ENCODE assay signal across 13 cellular contexts in genomic region chr17:75241996-75242460, GRCh38. TPM values are rescaled to one million over a fixed set of nuclear protein-coding genes. Genes with fewer than 3 reads are reported as not detected.
DNase-seq lines count a peak whose midpoint lies in the region; FAIRE-seq and TF ChIP-seq lines count a peak whose summit lies in the region.
"Had no signal": no experiment of that assay in that cellular context is flagged by ENCODE, and none has a peak within 500 bp of the region (broad histone marks: within the 10 kb centered on the region; RNA-seq: fewer than 3 reads in every experiment).

No MANE protein-coding gene starts in this region.

- CTCF ChIA-PET in activated CD4-positive, alpha-beta memory T cell treated with anti-CD3 and anti-CD28 coated beads, Interleukin-2, amount 10 ng/mL, durations not matched to agents 7 days and 5 days (lab: Charles Lee) = interaction anchor here (0.7 to 3.8 kb wide), 9 partner anchors 9 to 280 kb away, joined by 3 to 23 read pairs (median 3); partner anchors contain the start of genes GGA3, MIF4GD, MRPS7 and NT5C

- peaks cover 54% of the 10 kb centered on the region for H3K4me1 Mint-ChIP-seq in activated CD4-positive, alpha-beta memory T cell treated with anti-CD3 and anti-CD28 coated beads, Interleukin-2, amount 10 ng/mL, durations not matched to agents 7 days and 5 days
- H3K4me1 Mint-ChIP-seq in progenitor cell of endocrine pancreas (ENCODE audit: low read depth) = no peaks in the 10 kb centered on the region

- no peak overlapping the region for H3K27ac ChIP-seq in testis
- H3K27ac ChIP-seq: parathyroid adenoma had no signal

- intact Hi-C loops in testis (cut with DNase I; ENCODE audit: low total_unique reads) = no loop called here

- H3K27me3 ChIP-seq in BE2C = no peaks in the 10 kb centered on the region
- H3K27me3 ChIP-seq in testis = no peaks in the 10 kb centered on the region

- no peak for FAIRE-seq in RCC 7860 (lab: Jason Lieb, UNC)
- FAIRE-seq: endometrium, keratinocyte had no signal

- no peaks in the 10 kb centered on the region for H3K27me3 Mint-ChIP-seq in activated CD4-positive, alpha-beta memory T cell treated with anti-CD3 and anti-CD28 coated beads, Interleukin-2, amount 10 ng/mL, durations not matched to agents 7 days and 5 days
- no peaks in the 10 kb centered on the region for H3K27me3 Mint-ChIP-seq in progenitor cell of endocrine pancreas

- no peak for TF ChIP-seq POLR2A in testis (IDR thresholded peaks at IDR 0.05)

- DNase-seq in A172 (ENCODE audit: low spot score) (peak; percentile 33), ELR (ENCODE audit: low read depth) (peak; percentile 71), fibroblast of the aortic adventitia (ENCODE audit: low read depth) (peak; percentile 83), BE2C (no peak), progenitor cell of endocrine pancreas (ENCODE audit: low spot score, unreplicated experiment) (no peak), RCC 7860 (ENCODE audit: low spot score) (no peak), testis (no peak)
- peak; percentile 35 for DNase-seq in activated CD4-positive, alpha-beta memory T cell treated with anti-CD3 and anti-CD28 coated beads, Interleukin-2, amount 10 ng/mL, durations not matched to agents 7 days and 5 days
- DNase-seq: COR-L47, NCI-H510A had no signal

- peak overlapping the region; percentile 94 for H3K27ac Mint-ChIP-seq in activated CD4-positive, alpha-beta memory T cell treated with anti-CD3 and anti-CD28 coated beads, Interleukin-2, amount 10 ng/mL, durations not matched to agents 7 days and 5 days
- no peak overlapping the region for H3K27ac Mint-ChIP-seq in progenitor cell of endocrine pancreas

- TF ChIP-seq CTCF in fibroblast of the aortic adventitia (IDR thresholded peaks at IDR 0.05; ENCODE audit: insufficient read depth, low read length) (no peak), BE2C (IDR thresholded peaks at IDR 0.05; ENCODE audit: low read depth, low read length) (no peak), progenitor cell of endocrine pancreas (IDR thresholded peaks at IDR 0.05; ENCODE audit: unreplicated experiment) (no peak), testis (IDR thresholded peaks at IDR 0.05) (no peak)

- H3K9me3 ChIP-seq in BE2C = no peaks in the 10 kb centered on the region
- H3K9me3 ChIP-seq in testis = no peaks in the 10 kb centered on the region

- POLR2A ChIA-PET in activated CD4-positive, alpha-beta memory T cell treated with anti-CD3 and anti-CD28 coated beads, Interleukin-2, amount 10 ng/mL, durations not matched to agents 7 days and 5 days (lab: Charles Lee) = interaction anchor here (0.9 to 8.8 kb wide), 8 partner anchors 13 to 59 kb away, joined by 3 to 96 read pairs (median 6); partner anchors contain the start of genes GGA3, MIF4GD, MRPS7 and SLC25A19

- H3K9me3 Mint-ChIP-seq in activated CD4-positive, alpha-beta memory T cell treated with anti-CD3 and anti-CD28 coated beads, Interleukin-2, amount 10 ng/mL, durations not matched to agents 7 days and 5 days = no peaks in the 10 kb centered on the region
- no peaks in the 10 kb centered on the region for H3K9me3 Mint-ChIP-seq in progenitor cell of endocrine pancreas (ENCODE audit: low read depth)

- no peak overlapping the region for H3K4me3 Mint-ChIP-seq in activated CD4-positive, alpha-beta memory T cell treated with anti-CD3 and anti-CD28 coated beads, Interleukin-2, amount 10 ng/mL, durations not matched to agents 7 days and 5 days
- H3K4me3 Mint-ChIP-seq in progenitor cell of endocrine pancreas (ENCODE audit: low read depth) = no peak overlapping the region

- peaks cover 82% of the 10 kb centered on the region for H3K36me3 Mint-ChIP-seq in activated CD4-positive, alpha-beta memory T cell treated with anti-CD3 and anti-CD28 coated beads, Interleukin-2, amount 10 ng/mL, durations not matched to agents 7 days and 5 days (ENCODE audit: low read depth)
- H3K36me3 Mint-ChIP-seq in progenitor cell of endocrine pancreas (ENCODE audit: insufficient read depth) = peaks cover 15% of the 10 kb centered on the region

- H3K36me3 ChIP-seq in BE2C (peaks cover 79% of the 10 kb centered on the region), testis (ENCODE audit: low read depth, missing control alignments) (peaks cover 2% of the 10 kb centered on the region)

- H3K4me1 ChIP-seq in BE2C (no peaks in the 10 kb centered on the region; the same call in 1 of the 2 replicates), testis (peaks cover 14% of the 10 kb centered on the region)
- H3K4me1 ChIP-seq: parathyroid adenoma had no signal

- H3K4me3 ChIP-seq in fibroblast of the aortic adventitia (ENCODE audit: low read depth, low read length) = no peak overlapping the region
- no peak overlapping the region for H3K4me3 ChIP-seq in BE2C (ENCODE audit: low read depth, low read length)
- no peak overlapping the region for H3K4me3 ChIP-seq in testis

- WGBS in testis, 2 donors = 78% methylated on average over 13 to 15 of the region's 15 CpGs

RNA-seq across cellular contexts. Expression of gene GGA3, which starts 19.4 kb away (rescaled TPM):
- 12.9 and 15.1 TPM in 2 replicates for total RNA-seq in A172 (2014; rRNA removed; shearing (Covaris generic))
- 10 to 100 TPM; 73.4 to 79.4 TPM for total RNA-seq in activated CD4-positive, alpha-beta memory T cell treated with anti-CD3 and anti-CD28 coated beads, Interleukin-2, amount 10 ng/mL, durations not matched to agents 7 days and 5 days
- total RNA-seq in fibroblast of the aortic adventitia (ENCODE audit: low replicate concordance) = 8.7 and 14.0 TPM in 2 replicates
- 66.2 TPM for polyA plus RNA-seq in BE2C (2012; ENCODE audit: insufficient read depth, insufficient read length, low read depth)
- 66.8 and 68.1 TPM in 2 replicates for total RNA-seq in progenitor cell of endocrine pancreas
- total RNA-seq in testis = 10 to 100 TPM; 46.8 to 50.2 TPM
- 42.9 TPM for polyA plus RNA-seq in testis (ENCODE audit: insufficient read depth, low read depth, low replicate concordance)

RNA-seq across cellular contexts. Expression of gene MRPS7, which starts 19.7 kb away (rescaled TPM):
- total RNA-seq in A172 (2014; rRNA removed; shearing (Covaris generic)) = 100 and 101 TPM in 2 replicates
- total RNA-seq in activated CD4-positive, alpha-beta memory T cell treated with anti-CD3 and anti-CD28 coated beads, Interleukin-2, amount 10 ng/mL, durations not matched to agents 7 days and 5 days = 10 to 100 TPM; 39.7 to 40.0 TPM
- total RNA-seq in fibroblast of the aortic adventitia (ENCODE audit: low replicate concordance) = 31.0 and 83.6 TPM in 2 replicates
- 232 TPM for polyA plus RNA-seq in BE2C (2012; ENCODE audit: insufficient read depth, insufficient read length, low read depth)
- total RNA-seq in progenitor cell of endocrine pancreas = 55.2 and 59.2 TPM in 2 replicates
- 10 to 100 TPM; 53.3 to 72.9 TPM for total RNA-seq in testis
- polyA plus RNA-seq in testis (ENCODE audit: insufficient read depth, low read depth, low replicate concordance) = 83.5 TPM

RNA-seq across cellular contexts. Expression of gene MIF4GD, which starts 29.0 kb away (rescaled TPM):
- 34.2 and 43.5 TPM in 2 replicates for total RNA-seq in A172 (2014; rRNA removed; shearing (Covaris generic))
- 10 to 100 TPM; 54.8 to 60.3 TPM for total RNA-seq in activated CD4-positive, alpha-beta memory T cell treated with anti-CD3 and anti-CD28 coated beads, Interleukin-2, amount 10 ng/mL, durations not matched to agents 7 days and 5 days
- total RNA-seq in fibroblast of the aortic adventitia (ENCODE audit: low replicate concordance) (3.8 and 9.9 TPM in 2 replicates), progenitor cell of endocrine pancreas (14.8 and 16.3 TPM in 2 replicates), testis (10 to 100 TPM; 34.5 to 35.3 TPM)
- polyA plus RNA-seq in BE2C (2012; ENCODE audit: insufficient read depth, insufficient read length, low read depth) = 61.8 TPM
- 37.1 TPM for polyA plus RNA-seq in testis (ENCODE audit: insufficient read depth, low read depth, low replicate concordance)

RNA-seq across cellular contexts. Expression of gene NUP85, which starts 36.5 kb away (rescaled TPM):
- 55.6 and 59.1 TPM in 2 replicates for total RNA-seq in A172 (2014; rRNA removed; shearing (Covaris generic))
- 100 to 1,000 TPM; 109 to 116 TPM for total RNA-seq in activated CD4-positive, alpha-beta memory T cell treated with anti-CD3 and anti-CD28 coated beads, Interleukin-2, amount 10 ng/mL, durations not matched to agents 7 days and 5 days
- 33.9 and 41.5 TPM in 2 replicates for total RNA-seq in fibroblast of the aortic adventitia (ENCODE audit: low replicate concordance)
- 96.3 TPM for polyA plus RNA-seq in BE2C (2012; ENCODE audit: insufficient read depth, insufficient read length, low read depth)
- 83.8 and 86.9 TPM in 2 replicates for total RNA-seq in progenitor cell of endocrine pancreas
- total RNA-seq in testis = 10 to 100 TPM; 57.8 to 76.1 TPM
- polyA plus RNA-seq in testis (ENCODE audit: insufficient read depth, low read depth, low replicate concordance) = 52.6 TPM

RNA-seq across cellular contexts. Expression of gene SLC25A19, which starts 47.2 kb away (rescaled TPM):
- 13.6 and 22.6 TPM in 2 replicates for total RNA-seq in A172 (2014; rRNA removed; shearing (Covaris generic))
- 10 to 100 TPM; 24.3 to 27.9 TPM for total RNA-seq in activated CD4-positive, alpha-beta memory T cell treated with anti-CD3 and anti-CD28 coated beads, Interleukin-2, amount 10 ng/mL, durations not matched to agents 7 days and 5 days
- total RNA-seq in fibroblast of the aortic adventitia (ENCODE audit: low replicate concordance) (8.7 and 11.0 TPM in 2 replicates), progenitor cell of endocrine pancreas (14.1 and 18.4 TPM in 2 replicates), testis (10 to 100 TPM; 34.3 to 44.6 TPM)
- 35.1 TPM for polyA plus RNA-seq in BE2C (2012; ENCODE audit: insufficient read depth, insufficient read length, low read depth)
- 98.0 TPM for polyA plus RNA-seq in testis (ENCODE audit: insufficient read depth, low read depth, low replicate concordance)

Comparison
In these comparisons a context has a peak if more than half of its experiments do, and no peak if none do; other contexts are left out.
1. DNase-seq: peak in A172 (single experiment), ELR (single experiment), activated CD4-positive, alpha-beta memory T cell treated with anti-CD3 and anti-CD28 coated beads, Interleukin-2, amount 10 ng/mL, durations not matched to agents 7 days and 5 days (single experiment) and fibroblast of the aortic adventitia (single experiment); none in BE2C (single experiment), progenitor cell of endocrine pancreas (single experiment), RCC 7860 (single experiment) and testis (single experiment).